Comparison of ENCODE assay signal across 36 cellular contexts in genomic region chr17:28954886-28955285, GRCh38. TPM values are rescaled to one million over a fixed set of nuclear protein-coding genes. Genes with fewer than 3 reads are reported as not detected.
"Had no signal": no experiment of that assay in that cellular context is flagged by ENCODE, and none has a peak within 500 bp of the region (broad histone marks: within the 10 kb centered on the region; RNA-seq: fewer than 3 reads in every experiment).

No MANE protein-coding gene starts in this region.

- H3K4me3 ChIP-seq: esophagus squamous epithelium, gastroesophageal sphincter had no signal

- ATAC-seq: activated CD4-positive, alpha-beta T cell treated with anti-CD3 and anti-CD28 coated beads for 36 hours; activated T-cell treated with anti-CD3 and anti-CD28 coated beads, Interleukin-2, amount 50 U/mL, for 72 hours; activated T-helper 17 cell treated with anti-CD3 and anti-CD28 coated beads, Interleukin-2, amount 50 U/mL, for 72 hours; gastroesophageal sphincter had no signal

- FAIRE-seq: astrocyte, colon, endometrium, endothelial cell of umbilical vein had no signal

- H3K27me3 ChIP-seq: brain microvascular endothelial cell, esophagus squamous epithelium, gastroesophageal sphincter had no signal

- DNase-seq: activated CD4-positive, alpha-beta memory T cell treated with anti-CD3 and anti-CD28 coated beads, Interleukin-2, amount 10 ng/mL, durations not matched to agents 7 days and 5 days; activated CD4-positive, alpha-beta T cell treated with anti-CD3 and anti-CD28 coated beads for 36 hours; activated CD4-positive, alpha-beta T cell treated with anti-CD3 and anti-CD28 coated beads, Interleukin-2, amount 10 ng/mL, durations not matched to agents 24 days and 14 days; activated CD4-positive, CD25-positive, alpha-beta regulatory T cell; activated CD4-positive, CD25-positive, alpha-beta regulatory T cell treated with anti-CD3 and anti-CD28 coated beads, Interleukin-2, amount 50 U/mL, for 72 hours; activated CD8-positive, alpha-beta memory T cell treated with anti-CD3 and anti-CD28 coated beads, Interleukin-2, amount 50 U/mL, for 48 hours; activated effector memory CD4-positive, alpha-beta T cell treated with Interleukin-2 at 50 U/mL for 16 hours; activated gamma-delta T cell treated with Interleukin-2 at 50 U/mL for 16 hours; activated naive CD4-positive, alpha-beta T cell treated with anti-CD3 and anti-CD28 coated beads, Interleukin-2, amount 50 U/mL, for 16 hours; activated naive CD4-positive, alpha-beta T cell treated with Interleukin-2 at 50 U/mL for 16 hours; activated T-cell treated with anti-CD3 and anti-CD28 coated beads for 4 hours; activated T-cell treated with anti-CD3 and anti-CD28 coated beads, Interleukin-2, amount 50 U/mL, for 72 hours; amniotic stem cell; anterior cingulate cortex; brain microvascular endothelial cell; caudate nucleus; cortex of kidney; dermis blood vessel endothelial cell; effector CD8-positive, alpha-beta T cell; esophagus squamous epithelium; foreskin melanocyte; T-helper 2 cell had no signal

- H3K4me3 Mint-ChIP-seq: activated CD4-positive, alpha-beta memory T cell treated with anti-CD3 and anti-CD28 coated beads, Interleukin-2, amount 10 ng/mL, durations not matched to agents 7 days and 5 days; activated CD4-positive, alpha-beta T cell treated with anti-CD3 and anti-CD28 coated beads for 36 hours; activated CD4-positive, alpha-beta T cell treated with anti-CD3 and anti-CD28 coated beads, Interleukin-2, amount 10 ng/mL, durations not matched to agents 24 days and 14 days; activated naive CD8-positive, alpha-beta T cell; activated T-cell treated with anti-CD3 and anti-CD28 coated beads, Interleukin-2, amount 50 U/mL, for 24 hours; activated T-cell treated with anti-CD3 and anti-CD28 coated beads, Interleukin-2, amount 50 U/mL, for 72 hours; activated T-helper 17 cell treated with anti-CD3 and anti-CD28 coated beads, Interleukin-2, amount 50 U/mL, for 72 hours had no signal

- H3K27ac Mint-ChIP-seq: activated CD4-positive, alpha-beta memory T cell treated with anti-CD3 and anti-CD28 coated beads, Interleukin-2, amount 10 ng/mL, durations not matched to agents 7 days and 5 days; activated CD4-positive, alpha-beta T cell treated with anti-CD3 and anti-CD28 coated beads for 36 hours; activated CD4-positive, alpha-beta T cell treated with anti-CD3 and anti-CD28 coated beads, Interleukin-2, amount 10 ng/mL, durations not matched to agents 24 days and 14 days; activated naive CD8-positive, alpha-beta T cell; activated T-cell treated with anti-CD3 and anti-CD28 coated beads, Interleukin-2, amount 50 U/mL, for 24 hours; activated T-cell treated with anti-CD3 and anti-CD28 coated beads, Interleukin-2, amount 50 U/mL, for 72 hours; activated T-helper 17 cell treated with anti-CD3 and anti-CD28 coated beads, Interleukin-2, amount 50 U/mL, for 72 hours had no signal

- H3K27ac ChIP-seq: brain microvascular endothelial cell, epithelial cell of prostate, esophagus squamous epithelium, gastroesophageal sphincter had no signal

- H3K4me1 Mint-ChIP-seq: activated CD4-positive, alpha-beta memory T cell treated with anti-CD3 and anti-CD28 coated beads, Interleukin-2, amount 10 ng/mL, durations not matched to agents 7 days and 5 days; activated CD4-positive, alpha-beta T cell treated with anti-CD3 and anti-CD28 coated beads for 36 hours; activated T-helper 17 cell treated with anti-CD3 and anti-CD28 coated beads, Interleukin-2, amount 50 U/mL, for 72 hours had no signal

- H3K9me3 Mint-ChIP-seq: activated CD4-positive, alpha-beta memory T cell treated with anti-CD3 and anti-CD28 coated beads, Interleukin-2, amount 10 ng/mL, durations not matched to agents 7 days and 5 days; activated CD4-positive, alpha-beta T cell treated with anti-CD3 and anti-CD28 coated beads, Interleukin-2, amount 10 ng/mL, durations not matched to agents 24 days and 14 days; activated T-cell treated with anti-CD3 and anti-CD28 coated beads, Interleukin-2, amount 50 U/mL, for 24 hours; activated T-cell treated with anti-CD3 and anti-CD28 coated beads, Interleukin-2, amount 50 U/mL, for 72 hours; activated T-helper 17 cell treated with anti-CD3 and anti-CD28 coated beads, Interleukin-2, amount 50 U/mL, for 72 hours had no signal

- H3K36me3 Mint-ChIP-seq: activated naive CD8-positive, alpha-beta T cell had no signal

- H3K27me3 Mint-ChIP-seq: activated CD4-positive, alpha-beta memory T cell treated with anti-CD3 and anti-CD28 coated beads, Interleukin-2, amount 10 ng/mL, durations not matched to agents 7 days and 5 days; activated CD4-positive, alpha-beta T cell treated with anti-CD3 and anti-CD28 coated beads for 36 hours; activated naive CD8-positive, alpha-beta T cell; activated T-cell treated with anti-CD3 and anti-CD28 coated beads, Interleukin-2, amount 50 U/mL, for 24 hours; activated T-helper 17 cell treated with anti-CD3 and anti-CD28 coated beads, Interleukin-2, amount 50 U/mL, for 72 hours had no signal

- H3K9me3 ChIP-seq: esophagus squamous epithelium, gastroesophageal sphincter had no signal

- H3K36me3 ChIP-seq: brain microvascular endothelial cell, esophagus squamous epithelium had no signal

RNA-seq across cellular contexts. Expression of gene SEZ6, which starts 50.9 kb away (rescaled TPM):
- total RNA-seq: activated CD4-positive, alpha-beta memory T cell treated with anti-CD3 and anti-CD28 coated beads, Interleukin-2, amount 10 ng/mL, durations not matched to agents 7 days and 5 days; activated CD4-positive, alpha-beta T cell treated with anti-CD3 and anti-CD28 coated beads for 36 hours; activated CD4-positive, alpha-beta T cell treated with anti-CD3 and anti-CD28 coated beads, Interleukin-2, amount 10 ng/mL, durations not matched to agents 24 days and 14 days; activated T-cell treated with anti-CD3 and anti-CD28 coated beads, Interleukin-2, amount 50 U/mL, for 72 hours; activated T-helper 17 cell treated with anti-CD3 and anti-CD28 coated beads, Interleukin-2, amount 50 U/mL, for 72 hours; astrocyte; dermis blood vessel endothelial cell; endothelial cell of umbilical vein; esophagus squamous epithelium; fibroblast of lung; fibroblast of villous mesenchyme; glomerular endothelial cell; T-helper 1 cell treated with Interleukin-12 subunit alpha and Interleukin-12 subunit beta and Interleukin-4 antibody, amounts not matched to agents 30 ng/mL and 1 ng/mL, for 36 hours had no signal
- polyA plus RNA-seq: endothelial cell of umbilical vein, esophagus, fibroblast of lung had no signal
